8 cellular contexts compared by ENCODE assay signal in genomic region chr10:17669185-17669872, GRCh38. TPM values are rescaled to one million over a fixed set of nuclear protein-coding genes. Genes with fewer than 3 reads are reported as not detected.
DNase-seq lines count a peak whose midpoint lies in the region; ATAC-seq lines count a peak whose summit lies in the region.

No MANE protein-coding gene starts in this region.

- ATAC-seq in HG03354 (IDR thresholded peaks at IDR 0.05; ENCODE audit: poor library complexity, severe bottlenecking, unreplicated experiment) = peak; percentile 75
- ATAC-seq in activated T-helper 17 cell treated with anti-CD3 and anti-CD28 coated beads, Interleukin-2, amount 50 U/mL, for 72 hours (replicated peaks) = peak; percentile 79
- peak; percentile 55 for ATAC-seq in stimulated activated naive CD8-positive, alpha-beta T cell treated with anti-CD3 and anti-CD28 coated beads, Interleukin-15, Interleukin-2, amounts not matched to agents 100 U/mL and 50 U/mL, for 24 hours

- H3K27ac Mint-ChIP-seq in activated T-helper 17 cell treated with anti-CD3 and anti-CD28 coated beads, Interleukin-2, amount 50 U/mL, for 72 hours = peak overlapping the region; percentile 88

- H3K36me3 Mint-ChIP-seq in activated T-helper 17 cell treated with anti-CD3 and anti-CD28 coated beads, Interleukin-2, amount 50 U/mL, for 72 hours (ENCODE audit: low read depth) = peaks cover 17% of the 10 kb centered on the region

- H3K27me3 Mint-ChIP-seq in activated T-helper 17 cell treated with anti-CD3 and anti-CD28 coated beads, Interleukin-2, amount 50 U/mL, for 72 hours = no peaks in the 10 kb centered on the region

- H3K9me3 Mint-ChIP-seq in activated T-helper 17 cell treated with anti-CD3 and anti-CD28 coated beads, Interleukin-2, amount 50 U/mL, for 72 hours = no peaks in the 10 kb centered on the region

- H3K4me3 Mint-ChIP-seq in activated T-helper 17 cell treated with anti-CD3 and anti-CD28 coated beads, Interleukin-2, amount 50 U/mL, for 72 hours = peak overlapping the region; percentile 71

- peaks cover 40% of the 10 kb centered on the region for H3K4me1 Mint-ChIP-seq in activated T-helper 17 cell treated with anti-CD3 and anti-CD28 coated beads, Interleukin-2, amount 50 U/mL, for 72 hours

- DNase-seq in activated gamma-delta T cell (lab: John Stamatoyannopoulos, UW) (peak; percentile 17), activated gamma-delta T cell treated with Interleukin-2 at 50 U/mL for 16 hours (no peak), HCEC 1CT (no peak), NK-92 (lab: John Stamatoyannopoulos, UW; ENCODE audit: unreplicated experiment) (no peak), AG08396 (ENCODE audit: low spot score) (no peak)
- peak; percentile 38 for DNase-seq in stimulated activated naive CD8-positive, alpha-beta T cell treated with anti-CD3 and anti-CD28 coated beads, Interleukin-15, Interleukin-2, amounts not matched to agents 100 U/mL and 50 U/mL, for 24 hours

RNA-seq across cellular contexts. Expression of gene STAM, which starts 25.4 kb away (rescaled TPM):
- 10 to 100 TPM; 27.0 to 35.4 TPM for total RNA-seq in activated T-helper 17 cell treated with anti-CD3 and anti-CD28 coated beads, Interleukin-2, amount 50 U/mL, for 72 hours

RNA-seq across cellular contexts. Expression of gene HACD1, which starts 52.2 kb away (rescaled TPM):
- total RNA-seq in activated T-helper 17 cell treated with anti-CD3 and anti-CD28 coated beads, Interleukin-2, amount 50 U/mL, for 72 hours = 1 to 10 TPM; 1.6 to 3.5 TPM

Comparison
In these comparisons a context has a peak if more than half of its experiments do, and no peak if none do; other contexts are left out.
1. DNase-seq: peak in activated gamma-delta T cell (single experiment) and stimulated activated naive CD8-positive, alpha-beta T cell treated with anti-CD3 and anti-CD28 coated beads, Interleukin-15, Interleukin-2, amounts not matched to agents 100 U/mL and 50 U/mL, for 24 hours (single experiment); none in activated gamma-delta T cell treated with Interleukin-2 at 50 U/mL for 16 hours (single experiment), HCEC 1CT (single experiment), NK-92 (single experiment) and AG08396 (single experiment).
2. Peak in every context shown above with its lines, with median percentiles within 50 percentile points of each other: ATAC-seq.